In the genomic region with DNA sequence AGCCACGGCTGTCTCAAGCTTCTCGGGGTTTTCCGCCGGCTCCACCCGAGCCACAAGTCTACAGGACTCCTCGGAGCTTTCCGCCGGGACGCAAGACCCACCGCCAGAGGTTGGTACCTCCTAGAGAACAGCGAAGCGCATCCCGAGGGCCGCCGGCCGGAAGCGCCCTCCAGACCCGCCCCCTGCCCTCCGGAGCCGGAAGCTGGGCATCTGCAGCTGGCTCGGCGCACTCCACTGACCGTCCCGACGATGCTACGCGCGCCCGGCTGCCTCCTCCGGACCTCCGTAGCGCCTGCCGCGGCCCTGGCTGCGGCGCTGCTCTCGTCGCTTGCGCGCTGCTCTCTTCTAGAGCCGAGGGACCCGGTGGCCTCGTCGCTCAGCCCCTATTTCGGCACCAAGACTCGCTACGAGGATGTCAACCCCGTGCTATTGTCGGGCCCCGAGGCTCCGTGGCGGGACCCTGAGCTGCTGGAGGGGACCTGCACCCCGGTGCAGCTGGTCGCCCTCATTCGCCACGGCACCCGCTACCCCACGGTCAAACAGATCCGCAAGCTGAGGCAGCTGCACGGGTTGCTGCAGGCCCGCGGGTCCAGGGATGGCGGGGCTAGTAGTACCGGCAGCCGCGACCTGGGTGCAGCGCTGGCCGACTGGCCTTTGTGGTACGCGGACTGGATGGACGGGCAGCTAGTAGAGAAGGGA, we compare ENCODE assay signal across 1 cellular context.
TF ChIP-seq lines count a peak whose summit lies in the region.

A gene with protein sequence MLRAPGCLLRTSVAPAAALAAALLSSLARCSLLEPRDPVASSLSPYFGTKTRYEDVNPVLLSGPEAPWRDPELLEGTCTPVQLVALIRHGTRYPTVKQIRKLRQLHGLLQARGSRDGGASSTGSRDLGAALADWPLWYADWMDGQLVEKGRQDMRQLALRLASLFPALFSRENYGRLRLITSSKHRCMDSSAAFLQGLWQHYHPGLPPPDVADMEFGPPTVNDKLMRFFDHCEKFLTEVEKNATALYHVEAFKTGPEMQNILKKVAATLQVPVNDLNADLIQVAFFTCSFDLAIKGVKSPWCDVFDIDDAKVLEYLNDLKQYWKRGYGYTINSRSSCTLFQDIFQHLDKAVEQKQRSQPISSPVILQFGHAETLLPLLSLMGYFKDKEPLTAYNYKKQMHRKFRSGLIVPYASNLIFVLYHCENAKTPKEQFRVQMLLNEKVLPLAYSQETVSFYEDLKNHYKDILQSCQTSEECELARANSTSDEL (plus strand): TSS at position 227 of the 699 bp plus-strand sequence. CDS start 23 bp downstream, at position 250.

TF ChIP-seq in HepG2, 621 proteins besides CTCF, POLR2A, EP300 and RAD21 (continued from another document and continues in another):
- TF ChIP-seq, protein P1, sequence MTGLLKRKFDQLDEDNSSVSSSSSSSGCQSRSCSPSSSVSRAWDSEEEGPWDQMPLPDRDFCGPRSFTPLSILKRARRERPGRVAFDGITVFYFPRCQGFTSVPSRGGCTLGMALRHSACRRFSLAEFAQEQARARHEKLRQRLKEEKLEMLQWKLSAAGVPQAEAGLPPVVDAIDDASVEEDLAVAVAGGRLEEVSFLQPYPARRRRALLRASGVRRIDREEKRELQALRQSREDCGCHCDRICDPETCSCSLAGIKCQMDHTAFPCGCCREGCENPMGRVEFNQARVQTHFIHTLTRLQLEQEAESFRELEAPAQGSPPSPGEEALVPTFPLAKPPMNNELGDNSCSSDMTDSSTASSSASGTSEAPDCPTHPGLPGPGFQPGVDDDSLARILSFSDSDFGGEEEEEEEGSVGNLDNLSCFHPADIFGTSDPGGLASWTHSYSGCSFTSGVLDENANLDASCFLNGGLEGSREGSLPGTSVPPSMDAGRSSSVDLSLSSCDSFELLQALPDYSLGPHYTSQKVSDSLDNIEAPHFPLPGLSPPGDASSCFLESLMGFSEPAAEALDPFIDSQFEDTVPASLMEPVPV (CRISPR knock-in tag; IDR thresholded peaks at IDR 0.05): peak; percentile 65; the same call in 1 of the 2 replicates
- TF ChIP-seq ZSCAN25 (CRISPR knock-in tag; IDR thresholded peaks at IDR 0.05) (peak; percentile 44; the same call in 1 of the 2 replicates), ZMAT3 (CRISPR knock-in tag; conservative IDR thresholded peaks at IDR 0.05) (0 out of 2 replicates have a peak, but pooled peaks have one; percentile 61), ZNF124 (CRISPR knock-in tag; IDR thresholded peaks at IDR 0.05) (no peak; the same call in 1 of the 2 replicates), PHF21A (CRISPR knock-in tag; IDR thresholded peaks at IDR 0.05) (peak; percentile 38; the same call in 1 of the 2 replicates), PHF20 (CRISPR knock-in tag; IDR thresholded peaks at IDR 0.05) (peak; percentile 82), RBM39 (IDR thresholded peaks at IDR 0.05; ENCODE audit: low read depth, low read length, poor library complexity, severe bottlenecking) (peak; percentile 61), SP4 (CRISPR knock-in tag; IDR thresholded peaks at IDR 0.05) (peak; percentile 31; the same call in 1 of the 2 replicates), ZNF839 (CRISPR knock-in tag; IDR thresholded peaks at IDR 0.05; ENCODE audit: borderline replicate concordance) (no peak; the same call in 1 of the 2 replicates), KDM5A (IDR thresholded peaks at IDR 0.05; ENCODE audit: borderline replicate concordance, low read length) (peak; percentile 69), ZNF777 (CRISPR knock-in tag; IDR thresholded peaks at IDR 0.05) (0 out of 2 replicates have a peak, but pooled peaks have one; percentile 12), AKAP8 (CRISPR knock-in tag; IDR thresholded peaks at IDR 0.05) (peak; percentile 58; the same call in 1 of the 2 replicates), ATAD3A (CRISPR knock-in tag; IDR thresholded peaks at IDR 0.05) (no peak), ZNF326 (CRISPR knock-in tag; IDR thresholded peaks at IDR 0.05; ENCODE audit: borderline replicate concordance) (0 out of 2 replicates have a peak, but pooled peaks have one; percentile 25), ISX (CRISPR knock-in tag; conservative IDR thresholded peaks at IDR 0.05) (0 out of 2 replicates have a peak, but pooled peaks have one; percentile 27)
- TF ChIP-seq, protein P2, sequence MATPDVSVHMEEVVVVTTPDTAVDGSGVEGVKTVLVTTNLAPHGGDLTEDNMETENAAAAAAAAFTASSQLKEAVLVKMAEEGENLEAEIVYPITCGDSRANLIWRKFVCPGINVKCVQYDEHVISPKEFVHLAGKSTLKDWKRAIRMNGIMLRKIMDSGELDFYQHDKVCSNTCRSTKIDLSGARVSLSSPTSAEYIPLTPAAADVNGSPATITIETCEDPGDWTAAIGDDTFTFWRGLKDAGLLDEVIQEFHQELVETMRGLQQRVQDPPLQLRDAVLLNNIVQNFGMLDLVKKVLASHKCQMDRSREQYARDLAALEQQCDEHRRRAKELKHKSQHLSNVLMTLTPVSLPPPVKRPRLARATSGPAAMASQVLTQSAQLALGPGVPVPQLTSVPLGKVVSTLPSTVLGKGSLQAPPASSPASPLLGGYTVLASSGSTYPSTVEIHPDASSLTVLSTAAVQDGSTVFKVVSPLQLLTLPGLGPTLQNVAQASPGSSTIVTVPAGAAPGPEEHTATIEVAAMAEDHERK (CRISPR knock-in tag; IDR thresholded peaks at IDR 0.05; ENCODE audit: low read depth): no peak
- TF ChIP-seq, protein P3, sequence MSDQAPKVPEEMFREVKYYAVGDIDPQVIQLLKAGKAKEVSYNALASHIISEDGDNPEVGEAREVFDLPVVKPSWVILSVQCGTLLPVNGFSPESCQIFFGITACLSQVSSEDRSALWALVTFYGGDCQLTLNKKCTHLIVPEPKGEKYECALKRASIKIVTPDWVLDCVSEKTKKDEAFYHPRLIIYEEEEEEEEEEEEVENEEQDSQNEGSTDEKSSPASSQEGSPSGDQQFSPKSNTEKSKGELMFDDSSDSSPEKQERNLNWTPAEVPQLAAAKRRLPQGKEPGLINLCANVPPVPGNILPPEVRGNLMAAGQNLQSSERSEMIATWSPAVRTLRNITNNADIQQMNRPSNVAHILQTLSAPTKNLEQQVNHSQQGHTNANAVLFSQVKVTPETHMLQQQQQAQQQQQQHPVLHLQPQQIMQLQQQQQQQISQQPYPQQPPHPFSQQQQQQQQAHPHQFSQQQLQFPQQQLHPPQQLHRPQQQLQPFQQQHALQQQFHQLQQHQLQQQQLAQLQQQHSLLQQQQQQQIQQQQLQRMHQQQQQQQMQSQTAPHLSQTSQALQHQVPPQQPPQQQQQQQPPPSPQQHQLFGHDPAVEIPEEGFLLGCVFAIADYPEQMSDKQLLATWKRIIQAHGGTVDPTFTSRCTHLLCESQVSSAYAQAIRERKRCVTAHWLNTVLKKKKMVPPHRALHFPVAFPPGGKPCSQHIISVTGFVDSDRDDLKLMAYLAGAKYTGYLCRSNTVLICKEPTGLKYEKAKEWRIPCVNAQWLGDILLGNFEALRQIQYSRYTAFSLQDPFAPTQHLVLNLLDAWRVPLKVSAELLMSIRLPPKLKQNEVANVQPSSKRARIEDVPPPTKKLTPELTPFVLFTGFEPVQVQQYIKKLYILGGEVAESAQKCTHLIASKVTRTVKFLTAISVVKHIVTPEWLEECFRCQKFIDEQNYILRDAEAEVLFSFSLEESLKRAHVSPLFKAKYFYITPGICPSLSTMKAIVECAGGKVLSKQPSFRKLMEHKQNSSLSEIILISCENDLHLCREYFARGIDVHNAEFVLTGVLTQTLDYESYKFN (CRISPR knock-in tag; conservative IDR thresholded peaks at IDR 0.05): peak; percentile 20; the same call in 1 of the 2 replicates
- TF ChIP-seq, protein P4, sequence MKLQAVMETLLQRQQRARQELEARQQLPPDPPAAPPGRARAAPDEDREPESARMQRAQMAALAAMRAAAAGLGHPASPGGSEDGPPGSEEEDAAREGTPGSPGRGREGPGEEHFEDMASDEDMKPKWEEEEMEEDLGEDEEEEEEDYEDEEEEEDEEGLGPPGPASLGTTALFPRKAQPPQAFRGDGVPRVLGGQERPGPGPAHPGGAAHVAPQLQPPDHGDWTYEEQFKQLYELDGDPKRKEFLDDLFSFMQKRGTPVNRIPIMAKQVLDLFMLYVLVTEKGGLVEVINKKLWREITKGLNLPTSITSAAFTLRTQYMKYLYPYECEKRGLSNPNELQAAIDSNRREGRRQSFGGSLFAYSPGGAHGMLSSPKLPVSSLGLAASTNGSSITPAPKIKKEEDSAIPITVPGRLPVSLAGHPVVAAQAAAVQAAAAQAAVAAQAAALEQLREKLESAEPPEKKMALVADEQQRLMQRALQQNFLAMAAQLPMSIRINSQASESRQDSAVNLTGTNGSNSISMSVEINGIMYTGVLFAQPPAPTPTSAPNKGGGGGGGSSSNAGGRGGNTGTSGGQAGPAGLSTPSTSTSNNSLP (IDR thresholded peaks at IDR 0.05; ENCODE audit: low read depth, low read length): no peak
- TF ChIP-seq, protein P5, sequence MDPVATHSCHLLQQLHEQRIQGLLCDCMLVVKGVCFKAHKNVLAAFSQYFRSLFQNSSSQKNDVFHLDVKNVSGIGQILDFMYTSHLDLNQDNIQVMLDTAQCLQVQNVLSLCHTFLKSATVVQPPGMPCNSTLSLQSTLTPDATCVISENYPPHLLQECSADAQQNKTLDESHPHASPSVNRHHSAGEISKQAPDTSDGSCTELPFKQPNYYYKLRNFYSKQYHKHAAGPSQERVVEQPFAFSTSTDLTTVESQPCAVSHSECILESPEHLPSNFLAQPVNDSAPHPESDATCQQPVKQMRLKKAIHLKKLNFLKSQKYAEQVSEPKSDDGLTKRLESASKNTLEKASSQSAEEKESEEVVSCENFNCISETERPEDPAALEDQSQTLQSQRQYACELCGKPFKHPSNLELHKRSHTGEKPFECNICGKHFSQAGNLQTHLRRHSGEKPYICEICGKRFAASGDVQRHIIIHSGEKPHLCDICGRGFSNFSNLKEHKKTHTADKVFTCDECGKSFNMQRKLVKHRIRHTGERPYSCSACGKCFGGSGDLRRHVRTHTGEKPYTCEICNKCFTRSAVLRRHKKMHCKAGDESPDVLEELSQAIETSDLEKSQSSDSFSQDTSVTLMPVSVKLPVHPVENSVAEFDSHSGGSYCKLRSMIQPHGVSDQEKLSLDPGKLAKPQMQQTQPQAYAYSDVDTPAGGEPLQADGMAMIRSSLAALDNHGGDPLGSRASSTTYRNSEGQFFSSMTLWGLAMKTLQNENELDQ (CRISPR knock-in tag; IDR thresholded peaks at IDR 0.05; ENCODE audit: borderline replicate concordance): 0 out of 2 replicates have a peak, but pooled peaks have one; percentile 31
- TF ChIP-seq, protein P6, sequence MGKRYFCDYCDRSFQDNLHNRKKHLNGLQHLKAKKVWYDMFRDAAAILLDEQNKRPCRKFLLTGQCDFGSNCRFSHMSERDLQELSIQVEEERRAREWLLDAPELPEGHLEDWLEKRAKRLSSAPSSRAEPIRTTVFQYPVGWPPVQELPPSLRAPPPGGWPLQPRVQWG (CRISPR knock-in tag; IDR thresholded peaks at IDR 0.05; ENCODE audit: borderline replicate concordance, low read depth): no peak
- TF ChIP-seq, protein P7, sequence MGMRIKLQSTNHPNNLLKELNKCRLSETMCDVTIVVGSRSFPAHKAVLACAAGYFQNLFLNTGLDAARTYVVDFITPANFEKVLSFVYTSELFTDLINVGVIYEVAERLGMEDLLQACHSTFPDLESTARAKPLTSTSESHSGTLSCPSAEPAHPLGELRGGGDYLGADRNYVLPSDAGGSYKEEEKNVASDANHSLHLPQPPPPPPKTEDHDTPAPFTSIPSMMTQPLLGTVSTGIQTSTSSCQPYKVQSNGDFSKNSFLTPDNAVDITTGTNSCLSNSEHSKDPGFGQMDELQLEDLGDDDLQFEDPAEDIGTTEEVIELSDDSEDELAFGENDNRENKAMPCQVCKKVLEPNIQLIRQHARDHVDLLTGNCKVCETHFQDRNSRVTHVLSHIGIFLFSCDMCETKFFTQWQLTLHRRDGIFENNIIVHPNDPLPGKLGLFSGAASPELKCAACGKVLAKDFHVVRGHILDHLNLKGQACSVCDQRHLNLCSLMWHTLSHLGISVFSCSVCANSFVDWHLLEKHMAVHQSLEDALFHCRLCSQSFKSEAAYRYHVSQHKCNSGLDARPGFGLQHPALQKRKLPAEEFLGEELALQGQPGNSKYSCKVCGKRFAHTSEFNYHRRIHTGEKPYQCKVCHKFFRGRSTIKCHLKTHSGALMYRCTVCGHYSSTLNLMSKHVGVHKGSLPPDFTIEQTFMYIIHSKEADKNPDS (CRISPR knock-in tag; IDR thresholded peaks at IDR 0.05): peak; percentile 75; the same call in 1 of the 2 replicates
- TF ChIP-seq, protein P8, sequence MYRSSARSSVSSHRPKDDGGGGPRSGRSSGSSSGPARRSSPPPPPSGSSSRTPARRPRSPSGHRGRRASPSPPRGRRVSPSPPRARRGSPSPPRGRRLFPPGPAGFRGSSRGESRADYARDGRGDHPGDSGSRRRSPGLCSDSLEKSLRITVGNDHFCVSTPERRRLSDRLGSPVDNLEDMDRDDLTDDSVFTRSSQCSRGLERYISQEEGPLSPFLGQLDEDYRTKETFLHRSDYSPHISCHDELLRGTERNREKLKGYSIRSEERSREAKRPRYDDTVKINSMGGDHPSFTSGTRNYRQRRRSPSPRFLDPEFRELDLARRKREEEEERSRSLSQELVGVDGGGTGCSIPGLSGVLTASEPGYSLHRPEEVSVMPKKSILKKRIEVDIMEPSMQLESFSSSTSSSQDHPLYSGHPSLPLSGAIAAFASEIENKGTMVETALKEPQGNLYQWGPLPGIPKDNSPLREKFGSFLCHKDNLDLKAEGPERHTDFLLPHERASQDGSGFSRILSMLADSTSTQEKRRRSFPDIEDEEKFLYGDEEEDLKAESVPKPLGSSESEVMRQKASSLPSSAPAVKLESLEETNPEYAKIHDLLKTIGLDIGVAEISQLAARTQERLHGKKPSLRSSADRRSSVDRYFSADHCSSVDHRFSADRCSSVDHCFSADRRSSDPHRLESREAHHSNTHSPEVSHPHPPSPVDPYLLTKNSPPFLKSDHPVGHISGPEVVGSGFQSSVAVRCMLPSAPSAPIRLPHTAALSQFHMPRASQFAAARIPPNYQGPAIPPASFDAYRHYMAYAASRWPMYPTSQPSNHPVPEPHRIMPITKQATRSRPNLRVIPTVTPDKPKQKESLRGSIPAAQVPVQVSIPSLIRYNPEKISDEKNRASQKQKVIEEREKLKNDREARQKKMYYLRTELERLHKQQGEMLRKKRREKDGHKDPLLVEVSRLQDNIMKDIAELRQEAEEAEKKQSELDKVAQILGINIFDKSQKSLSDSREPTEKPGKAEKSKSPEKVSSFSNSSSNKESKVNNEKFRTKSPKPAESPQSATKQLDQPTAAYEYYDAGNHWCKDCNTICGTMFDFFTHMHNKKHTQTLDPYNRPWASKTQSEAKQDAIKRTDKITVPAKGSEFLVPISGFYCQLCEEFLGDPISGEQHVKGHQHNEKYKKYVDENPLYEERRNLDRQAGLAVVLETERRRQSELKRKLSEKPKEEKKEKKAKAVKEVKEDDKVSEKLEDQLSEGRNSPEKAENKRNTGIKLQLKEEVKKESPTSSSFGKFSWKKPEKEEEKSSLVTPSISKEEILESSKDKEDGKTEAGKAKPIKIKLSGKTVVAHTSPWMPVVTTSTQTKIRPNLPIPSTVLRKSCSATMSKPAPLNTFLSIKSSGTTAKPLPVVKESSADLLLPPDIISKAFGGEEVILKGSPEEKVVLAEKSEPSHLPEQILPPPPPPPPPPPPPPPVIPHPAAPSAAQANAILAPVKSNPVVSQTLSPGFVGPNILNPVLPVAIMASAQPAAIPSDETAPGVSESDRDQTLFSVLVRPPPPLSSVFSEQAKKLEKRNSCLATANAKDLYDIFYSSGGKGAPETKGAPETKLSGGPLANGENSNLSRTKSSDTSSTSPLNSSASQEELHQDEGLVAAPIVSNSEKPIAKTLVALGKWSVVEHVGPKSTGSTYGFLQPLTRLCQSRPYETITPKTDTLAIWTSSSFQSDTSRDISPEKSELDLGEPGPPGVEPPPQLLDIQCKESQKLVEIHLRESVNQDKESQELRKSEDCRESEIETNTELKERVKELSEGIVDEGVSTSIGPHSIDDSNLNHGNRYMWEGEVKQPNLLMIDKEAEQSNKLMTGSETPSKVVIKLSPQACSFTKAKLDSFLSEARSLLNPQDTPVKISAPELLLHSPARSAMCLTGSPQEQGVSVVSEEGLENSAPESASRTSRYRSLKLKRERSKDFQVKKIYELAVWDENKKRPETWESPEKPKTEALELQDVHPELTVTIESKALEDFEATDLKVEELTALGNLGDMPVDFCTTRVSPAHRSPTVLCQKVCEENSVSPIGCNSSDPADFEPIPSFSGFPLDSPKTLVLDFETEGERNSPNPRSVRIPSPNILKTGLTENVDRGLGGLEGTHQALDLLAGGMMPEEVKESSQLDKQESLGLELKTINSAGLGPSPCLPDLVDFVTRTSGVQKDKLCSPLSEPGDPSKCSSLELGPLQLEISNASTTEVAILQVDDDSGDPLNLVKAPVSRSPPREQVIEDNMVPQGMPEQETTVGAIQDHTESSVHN (CRISPR knock-in tag; IDR thresholded peaks at IDR 0.05): 0 out of 2 replicates have a peak, but pooled peaks have one; percentile 26
